1 cellular context compared by ENCODE assay signal in genomic region chrX:38183577-38183976, GRCh38.
TF ChIP-seq lines count a peak whose summit lies in the region.

No MANE protein-coding gene starts in this region.

TF ChIP-seq in IMR-90, 13 proteins besides CTCF, POLR2A, EP300 and RAD21:
- no peak for TF ChIP-seq USF2 (IDR thresholded peaks at IDR 0.05; ENCODE audit: low read depth, low read length)
- TF ChIP-seq MXI1 (IDR thresholded peaks at IDR 0.05; ENCODE audit: borderline replicate concordance, low read depth, low read length): no peak
- no peak for TF ChIP-seq RCOR1 (IDR thresholded peaks at IDR 0.05; ENCODE audit: insufficient replicate concordance, low read length)
- no peak for TF ChIP-seq CEBPB (IDR thresholded peaks at IDR 0.05; ENCODE audit: low read depth, low read length)
- no peak for TF ChIP-seq RFX5 (IDR thresholded peaks at IDR 0.05; ENCODE audit: low read depth, low read length)
- no peak for TF ChIP-seq SMC3 (IDR thresholded peaks at IDR 0.05; ENCODE audit: low read depth, low read length)
- no peak for TF ChIP-seq MAZ (IDR thresholded peaks at IDR 0.05; ENCODE audit: borderline replicate concordance, low read depth, low read length)
- no peak for TF ChIP-seq ELK1 (IDR thresholded peaks at IDR 0.05; ENCODE audit: borderline replicate concordance, low read depth, low read length)
- TF ChIP-seq FOS (IDR thresholded peaks at IDR 0.05; ENCODE audit: low read depth, low read length): no peak
- no peak for TF ChIP-seq MAFK (IDR thresholded peaks at IDR 0.05; ENCODE audit: low read depth, low read length)
- no peak for TF ChIP-seq NFE2L2 (IDR thresholded peaks at IDR 0.05; ENCODE audit: low read depth, low read length)
- no peak for TF ChIP-seq BHLHE40 (IDR thresholded peaks at IDR 0.05; ENCODE audit: low read depth, low read length)
- TF ChIP-seq CHD1 (IDR thresholded peaks at IDR 0.05; ENCODE audit: low read depth, low read length): no peak
